ENCODE assay signal across 8 cellular contexts in genomic region chr10:61750943-61751471, GRCh38.
DNase-seq lines count a peak whose midpoint lies in the region.

No MANE protein-coding gene starts in this region.

- no peak overlapping the region for H3K4me3 ChIP-seq in H7 (ENCODE audit: insufficient read depth, low read depth, low read length)

- peak; percentile 3 for DNase-seq in NCI-H1092 treated with DMSO at 0.1 percent for 48 hours (lab: John Stamatoyannopoulos, UW)
- DNase-seq in NCI-H1092 (lab: John Stamatoyannopoulos, UW): no peak
- DNase-seq in H7: peak; percentile 25
- DNase-seq in LoVo (ENCODE audit: low spot score): peak; percentile 77
- DNase-seq in UCSD-AML1 (lab: John Stamatoyannopoulos, UW; ENCODE audit: unreplicated experiment): peak; percentile 66
- DNase-seq in T47D (ENCODE audit: low read depth in 1 of 2, low spot score in 1 of 2): peak; percentile 11 to 86
- peak; percentile 67 for DNase-seq in left kidney (ENCODE audit: low read depth, low spot score)
- peak; percentile 27 for DNase-seq in stimulated activated CD8-positive, alpha-beta memory T cell treated with anti-CD3 and anti-CD28 coated beads, Interleukin-12 subunit alpha, Interleukin-12 subunit beta, amount 100 ng/mL, for 1 hour (ENCODE audit: low read depth)

- no peaks in the 10 kb centered on the region for H3K27me3 ChIP-seq in H7 (ENCODE audit: control insufficient read depth, insufficient read depth, low read length)

- in situ Hi-C loops in T47D (cut with HindIII; ENCODE audit: low pct_unique_long_range_greater_than_20kb, low sequenced_read_pairs): no loop called here

- no peaks in the 10 kb centered on the region for H3K36me3 ChIP-seq in H7 (replicated peaks; ENCODE audit: control insufficient read depth, insufficient read depth, low read length)
